In the genomic region with DNA sequence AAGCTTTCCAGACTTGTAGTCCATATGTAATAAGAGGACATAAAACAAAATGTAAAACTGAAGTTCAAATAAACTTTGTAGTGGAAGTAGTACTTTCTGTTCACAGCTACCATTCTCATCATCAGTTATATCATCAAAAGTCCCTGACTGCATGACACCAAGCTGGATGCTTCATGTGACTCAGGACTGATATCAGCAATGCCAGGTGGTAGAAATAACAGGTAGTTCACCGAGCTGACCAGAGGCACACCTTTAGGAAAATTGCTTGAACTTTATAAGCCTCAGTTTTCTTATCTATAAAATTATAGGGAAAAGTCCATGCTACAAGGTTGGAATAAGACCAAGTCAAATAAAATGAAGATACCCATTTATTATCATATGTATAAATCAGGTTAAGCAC, we compare ENCODE assay signal across 1 cellular context.
TF ChIP-seq lines count a peak whose summit lies in the region.

No MANE protein-coding gene starts in this region.

TF ChIP-seq in SK-N-SH, 30 proteins besides CTCF, POLR2A, EP300 and RAD21 (continued from another document):
- no peak for TF ChIP-seq SIN3A (IDR thresholded peaks at IDR 0.05; ENCODE audit: borderline replicate concordance, low read depth, low read length)
